Comparison of ENCODE assay signal across 1 cellular context in the genomic region with DNA sequence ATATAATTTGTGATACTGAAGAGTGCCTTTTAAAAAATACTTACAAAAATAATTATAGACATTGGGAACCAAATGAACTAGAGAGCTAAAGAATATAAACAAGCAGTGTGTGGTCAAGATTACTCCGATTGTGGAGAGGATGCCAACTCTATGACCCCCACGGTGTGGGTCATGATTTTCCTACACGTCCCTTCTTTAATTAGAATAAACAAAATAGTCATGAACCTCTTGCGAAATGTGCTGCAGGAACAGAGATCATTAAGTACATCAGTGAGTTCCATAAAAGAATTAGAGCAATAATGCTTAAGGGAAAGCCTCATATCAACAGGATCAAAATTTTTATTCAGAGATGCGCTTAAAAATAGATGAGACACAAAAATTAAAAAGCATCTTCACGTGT.
TF ChIP-seq lines count a peak whose summit lies in the region.

No MANE protein-coding gene starts in this region.

TF ChIP-seq in liver, 16 proteins besides CTCF, POLR2A, EP300 and RAD21 (continued from another document):
- TF ChIP-seq, protein P1, sequence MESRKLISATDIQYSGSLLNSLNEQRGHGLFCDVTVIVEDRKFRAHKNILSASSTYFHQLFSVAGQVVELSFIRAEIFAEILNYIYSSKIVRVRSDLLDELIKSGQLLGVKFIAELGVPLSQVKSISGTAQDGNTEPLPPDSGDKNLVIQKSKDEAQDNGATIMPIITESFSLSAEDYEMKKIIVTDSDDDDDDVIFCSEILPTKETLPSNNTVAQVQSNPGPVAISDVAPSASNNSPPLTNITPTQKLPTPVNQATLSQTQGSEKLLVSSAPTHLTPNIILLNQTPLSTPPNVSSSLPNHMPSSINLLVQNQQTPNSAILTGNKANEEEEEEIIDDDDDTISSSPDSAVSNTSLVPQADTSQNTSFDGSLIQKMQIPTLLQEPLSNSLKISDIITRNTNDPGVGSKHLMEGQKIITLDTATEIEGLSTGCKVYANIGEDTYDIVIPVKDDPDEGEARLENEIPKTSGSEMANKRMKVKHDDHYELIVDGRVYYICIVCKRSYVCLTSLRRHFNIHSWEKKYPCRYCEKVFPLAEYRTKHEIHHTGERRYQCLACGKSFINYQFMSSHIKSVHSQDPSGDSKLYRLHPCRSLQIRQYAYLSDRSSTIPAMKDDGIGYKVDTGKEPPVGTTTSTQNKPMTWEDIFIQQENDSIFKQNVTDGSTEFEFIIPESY (IDR thresholded peaks at IDR 0.05), result no peak
- TF ChIP-seq RXRA (IDR thresholded peaks at IDR 0.05), result no peak
- no peak for TF ChIP-seq EGR1 (IDR thresholded peaks at IDR 0.05; ENCODE audit: low read depth in 2 of 2)
